In the genomic region with DNA sequence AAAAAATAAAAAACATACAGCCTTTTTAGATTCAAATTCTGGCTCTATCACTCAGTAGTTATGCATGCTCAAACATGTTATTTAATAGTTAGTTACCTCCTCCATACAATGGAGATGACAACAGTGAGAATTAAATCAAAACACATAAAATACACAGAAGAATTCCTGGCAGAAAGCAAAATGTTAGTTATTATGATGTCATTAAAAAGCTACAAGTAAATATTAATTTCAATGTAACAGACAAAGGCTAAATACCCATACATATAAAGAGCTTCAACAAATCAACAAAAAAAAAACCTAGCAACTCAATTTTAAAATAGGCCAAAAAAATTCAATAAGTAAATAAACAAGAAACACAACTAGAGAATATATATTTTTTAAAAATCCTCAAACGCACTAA, we compare ENCODE assay signal across 23 cellular contexts. TPM values are rescaled to one million over a fixed set of nuclear protein-coding genes. Genes with fewer than 3 reads are reported as not detected.
"Had no signal": no experiment of that assay in that cellular context is flagged by ENCODE, and none has a peak within 500 bp of the region (broad histone marks: within the 10 kb centered on the region; RNA-seq: fewer than 3 reads in every experiment).

No MANE protein-coding gene starts in this region.

- ATAC-seq: activated CD8-positive, alpha-beta T cell treated with anti-CD3 and anti-CD28 coated beads, Interleukin-2, amount 10 ng/mL, durations not matched to agents 7 days and 5 days had no signal

- H3K9me3 Mint-ChIP-seq: activated naive CD4-positive, alpha-beta T cell treated with anti-CD3 and anti-CD28 coated beads, Interleukin-2, amount 50 U/mL, for 24 hours had no signal

- DNase-seq: activated CD4-positive, alpha-beta T cell treated with anti-CD3 and anti-CD28 coated beads for 48 hours; activated CD4-positive, alpha-beta T cell treated with anti-CD3 and anti-CD28 coated beads, Interleukin-2, amount 50 U/mL, for 4 hours; activated CD4-positive, CD25-positive, alpha-beta regulatory T cell treated with anti-CD3 and anti-CD28 coated beads, Interleukin-2, amount 50 U/mL, for 72 hours; activated CD8-positive, alpha-beta memory T cell treated with anti-CD3 and anti-CD28 coated beads, Interleukin-2, amount 50 U/mL, for 48 hours; activated CD8-positive, alpha-beta T cell treated with anti-CD3 and anti-CD28 coated beads, Interleukin-2, amount 10 ng/mL, durations not matched to agents 7 days and 5 days; activated effector memory CD4-positive, alpha-beta T cell treated with Interleukin-2 at 50 U/mL for 16 hours; activated naive CD4-positive, alpha-beta T cell; activated T-cell treated with anti-CD3 and anti-CD28 coated beads, Interleukin-2, amount 50 U/mL, for 1 hour; aorta; Kasumi-1; KBM-7; NCI-H1048; NCI-H1417 treated with DMSO at 0.1 percent for 48 hours; NCI-H1694; NCI-H2029; NCI-H345; NCI-H510A; NCI-H526 treated with DMSO at 0.1 percent for 48 hours; PC-9; SHP77 treated with DMSO at 0.1 percent for 48 hours had no signal

- H2AFZ ChIP-seq: PC-9 had no signal

- H3K4me3 ChIP-seq: PC-9 had no signal

- H3K4me3 Mint-ChIP-seq: activated CD8-positive, alpha-beta T cell treated with anti-CD3 and anti-CD28 coated beads, Interleukin-2, amount 10 ng/mL, durations not matched to agents 7 days and 5 days; activated naive CD4-positive, alpha-beta T cell treated with anti-CD3 and anti-CD28 coated beads, Interleukin-2, amount 50 U/mL, for 24 hours; T-helper 1 cell treated with Interleukin-12 subunit alpha and Interleukin-12 subunit beta and Interleukin-4 antibody, amounts not matched to agents 30 μg/mL and 1 μg/mL, for 36 hours had no signal

- H3K27ac ChIP-seq: PC-9 had no signal

- H3K4me2 ChIP-seq: PC-9 had no signal

- H3K27ac Mint-ChIP-seq: activated CD8-positive, alpha-beta T cell treated with anti-CD3 and anti-CD28 coated beads, Interleukin-2, amount 10 ng/mL, durations not matched to agents 7 days and 5 days; T-helper 1 cell treated with Interleukin-12 subunit alpha and Interleukin-12 subunit beta and Interleukin-4 antibody, amounts not matched to agents 30 μg/mL and 1 μg/mL, for 36 hours had no signal

- H3K27me3 Mint-ChIP-seq: activated naive CD4-positive, alpha-beta T cell treated with anti-CD3 and anti-CD28 coated beads, Interleukin-2, amount 50 U/mL, for 24 hours had no signal

RNA-seq across cellular contexts. Expression of a gene that starts 21.4 kb away (rescaled TPM):
- total RNA-seq: activated CD8-positive, alpha-beta T cell treated with anti-CD3 and anti-CD28 coated beads, Interleukin-2, amount 10 ng/mL, durations not matched to agents 7 days and 5 days; PC-9; SK-MEL-5 had no signal
